10 cellular contexts compared by ENCODE assay signal in genomic region chr1:31010081-31010989, GRCh38. TPM values are rescaled to one million over a fixed set of nuclear protein-coding genes. Genes with fewer than 3 reads are reported as not detected.
DNase-seq lines count a peak whose midpoint lies in the region; ATAC-seq, FAIRE-seq and TF ChIP-seq lines count a peak whose summit lies in the region.
"Had no signal": no experiment of that assay in that cellular context is flagged by ENCODE, and none has a peak within 500 bp of the region (broad histone marks: within the 10 kb centered on the region; RNA-seq: fewer than 3 reads in every experiment).

No MANE protein-coding gene starts in this region.

- no peak overlapping the region for H3K4me2 ChIP-seq in SK-N-SH
- peak overlapping the region; percentile 57 for H3K4me2 ChIP-seq in astrocyte (ENCODE audit: low read length)

- no peak for DNase-seq in SK-N-SH
- peak; percentile 91 for DNase-seq in astrocyte (ENCODE audit: low read depth)
- DNase-seq in stimulated activated CD4-positive, alpha-beta T cell treated with anti-CD3 and anti-CD28 coated beads, Interleukin-2, amount 100 ng/mL, for 4 hours (ENCODE audit: low read depth): peak; percentile 8
- no peak for DNase-seq in HUDEP-2 (lab: John Stamatoyannopoulos, UW; ENCODE audit: unreplicated experiment in 76 of 76)
- no peak for DNase-seq in SW 1271 (lab: John Stamatoyannopoulos, UW)
- DNase-seq in DMS153 treated with DMSO at 0.1 percent for 48 hours (lab: John Stamatoyannopoulos, UW; ENCODE audit: unreplicated experiment): no peak

- CTCF ChIA-PET in SK-N-SH (lab: Yijun Ruan, JAX): interaction anchor here (0.6 to 1.0 kb wide), 3 partner anchors 30 to 152 kb away, joined by 3 read pairs; no protein-coding TSS in a partner anchor

- H3K9me2 ChIP-seq in SK-N-SH: no peaks in the 10 kb centered on the region

- ATAC-seq in SK-N-SH treated with all-trans-retinoic acid at 6 μM for 48 hours: peak; percentile 12; the same call in 2 of the 3 replicates
- ATAC-seq in HG02981 (IDR thresholded peaks at IDR 0.05; ENCODE audit: unreplicated experiment): peak; percentile 45

- H3K9ac ChIP-seq in SK-N-SH: no peak overlapping the region
- no peak overlapping the region for H3K9ac ChIP-seq in astrocyte (ENCODE audit: low read length)

- peaks cover 52% of the 10 kb centered on the region for H3F3A ChIP-seq in SK-N-SH (replicated peaks; ENCODE audit: insufficient read depth)

- no peak for TF ChIP-seq RAD21 in SK-N-SH (IDR thresholded peaks at IDR 0.05; ENCODE audit: low read length)

- H3K4me3 Mint-ChIP-seq in astrocyte (ENCODE audit: unreplicated experiment): no peak overlapping the region
- H3K4me3 Mint-ChIP-seq: neural crest cell had no signal

- peaks cover 16 to 18% of the 10 kb centered on the region in 2 experiments for H3K36me3 ChIP-seq in SK-N-SH (replicated peaks in 1 of 2; ENCODE audit: control insufficient read depth in 1 of 2, insufficient read depth in 2 of 2, low read length in 1 of 2)
- H3K36me3 ChIP-seq in astrocyte (ENCODE audit: insufficient read depth, low read length): peaks cover 16% of the 10 kb centered on the region

- POLR2A ChIA-PET in SK-N-SH (lab: Yijun Ruan, JAX): interaction anchor here (1.2 kb wide), 2 partner anchors 9 to 56 kb away, joined by 3 to 7 read pairs; partner anchors contain the start of gene PUM1

- H3K9me3 ChIP-seq in SK-N-SH (no peaks in the 10 kb centered on the region), astrocyte (ENCODE audit: insufficient read depth, low read depth, low read length) (no peaks in the 10 kb centered on the region)

- TF ChIP-seq EP300 in SK-N-SH (IDR thresholded peaks at IDR 0.05; ENCODE audit: borderline replicate concordance in 1 of 2, low read depth in 1 of 2, low read length in 1 of 2): no peak

- FAIRE-seq in astrocyte (lab: Jason Lieb, UNC): no peak

- H4K20me1 ChIP-seq in SK-N-SH (ENCODE audit: insufficient read depth) (peaks cover 95% of the 10 kb centered on the region), astrocyte (ENCODE audit: insufficient read depth, low read length) (peaks cover 95% of the 10 kb centered on the region)

- H3K36me3 Mint-ChIP-seq in astrocyte (ENCODE audit: low read depth, unreplicated experiment): peaks cover 9% of the 10 kb centered on the region

- H3K4me3 ChIP-seq in SK-N-SH (ENCODE audit: low read depth in 2 of 2, low read length in 1 of 2) (no peak overlapping the region), astrocyte (ENCODE audit: insufficient read depth, low read depth, low read length) (no peak overlapping the region)

- 90% methylated on average over 6 of the region's 6 CpGs for WGBS in SK-N-SH (ENCODE audit: low lambda C conversion rate)

- peak overlapping the region; percentile 77 for H3K27ac Mint-ChIP-seq in astrocyte (ENCODE audit: unreplicated experiment)

- H3K79me2 ChIP-seq in SK-N-SH (ENCODE audit: insufficient read depth) (peaks cover 96% of the 10 kb centered on the region), astrocyte (ENCODE audit: insufficient read depth, low read length) (peaks cover 100% of the 10 kb centered on the region)

- H3K4me1 ChIP-seq in SK-N-SH (ENCODE audit: control insufficient read depth in 1 of 2, insufficient read depth in 2 of 2, low read depth in 1 of 2, low read length in 1 of 2): peaks cover 44 to 51% of the 10 kb centered on the region in 2 experiments
- peaks cover 48% of the 10 kb centered on the region for H3K4me1 ChIP-seq in astrocyte (ENCODE audit: insufficient read depth, low read length)

- peaks cover 69% of the 10 kb centered on the region for H3K4me1 Mint-ChIP-seq in astrocyte (ENCODE audit: low read depth, unreplicated experiment)

- TF ChIP-seq CTCF in SK-N-SH (IDR thresholded peaks at IDR 0.05): no peak
- TF ChIP-seq CTCF in astrocyte (IDR thresholded peaks at IDR 0.05; ENCODE audit: insufficient read depth, low read depth, low read length): no peak

- H3K9me3 Mint-ChIP-seq in astrocyte (ENCODE audit: unreplicated experiment): no peaks in the 10 kb centered on the region
- H3K9me3 Mint-ChIP-seq: neural crest cell had no signal

- H3K27me3 ChIP-seq in SK-N-SH (ENCODE audit: insufficient read depth) (no peaks in the 10 kb centered on the region), astrocyte (ENCODE audit: insufficient read depth, low read length) (no peaks in the 10 kb centered on the region)

- peak overlapping the region in 1 of 2 experiments; percentile 47; a peak in 2 of 4 replicates for H3K27ac ChIP-seq in SK-N-SH (ENCODE audit: low read depth in 2 of 2, low read length in 1 of 2)
- peak overlapping the region; percentile 65 for H3K27ac ChIP-seq in astrocyte (ENCODE audit: low read depth, low read length)
- H3K27ac ChIP-seq: 22Rv1 had no signal

- H3K27me3 Mint-ChIP-seq in astrocyte (ENCODE audit: low read depth, unreplicated experiment): no peaks in the 10 kb centered on the region

- H2AFZ ChIP-seq in SK-N-SH (ENCODE audit: low read depth) (no peak overlapping the region), astrocyte (ENCODE audit: low read depth, low read length) (no peak overlapping the region)

TF ChIP-seq in SK-N-SH treated with all-trans-retinoic acid at 6 μM for 48 hours, 23 proteins besides CTCF, POLR2A, EP300 and RAD21:
- TF ChIP-seq ZFP30 (CRISPR knock-in tag; IDR thresholded peaks at IDR 0.05) (no peak), BACH2 (CRISPR knock-in tag; IDR thresholded peaks at IDR 0.05; ENCODE audit: borderline replicate concordance) (no peak), ISL1 (CRISPR knock-in tag; IDR thresholded peaks at IDR 0.05) (no peak), CREB5 (CRISPR knock-in tag; IDR thresholded peaks at IDR 0.05; ENCODE audit: low read depth) (no peak)

TF ChIP-seq in SK-N-SH, 30 proteins besides CTCF, POLR2A, EP300 and RAD21:
- no peak for TF ChIP-seq YY1 (IDR thresholded peaks at IDR 0.05; ENCODE audit: low read depth)
- TF ChIP-seq EZH2phosphoT487 (IDR thresholded peaks at IDR 0.05; ENCODE audit: borderline replicate concordance, low read depth): no peak
- no peak for TF ChIP-seq MXI1 (IDR thresholded peaks at IDR 0.05; ENCODE audit: low read depth, low read length)
- TF ChIP-seq POLR2AphosphoS5 (IDR thresholded peaks at IDR 0.05; ENCODE audit: low read depth, low read length): no peak
- TF ChIP-seq SIN3A (IDR thresholded peaks at IDR 0.05; ENCODE audit: borderline replicate concordance, low read depth, low read length): no peak
- no peak for TF ChIP-seq NFIC (IDR thresholded peaks at IDR 0.05; ENCODE audit: borderline replicate concordance)
- TF ChIP-seq IRF3 (IDR thresholded peaks at IDR 0.05; ENCODE audit: low read depth, low read length): no peak
- no peak for TF ChIP-seq CHD2 (IDR thresholded peaks at IDR 0.05; ENCODE audit: low read length, partially characterized antibody)
- no peak for TF ChIP-seq RXRA (IDR thresholded peaks at IDR 0.05; ENCODE audit: borderline replicate concordance, low read depth)
- TF ChIP-seq TAF1 (IDR thresholded peaks at IDR 0.05; ENCODE audit: borderline replicate concordance, low read depth, low read length): no peak
- TF ChIP-seq USF1 (IDR thresholded peaks at IDR 0.05; ENCODE audit: borderline replicate concordance, low read depth): no peak
- TF ChIP-seq ZBTB33 (IDR thresholded peaks at IDR 0.05; ENCODE audit: borderline replicate concordance, low read depth): no peak

RNA-seq across cellular contexts. Expression of gene PUM1, which starts 55.2 kb away (rescaled TPM):
- 51.0 and 66.7 TPM in 2 replicates for polyA plus RNA-seq in SK-N-SH (2012; rRNA removed)
- polyA plus RNA-seq in SK-N-SH (2012; cell fraction: cytosol; rRNA removed): 42.6 and 45.2 TPM in 2 replicates
- polyA plus RNA-seq in SK-N-SH (2012; cell fraction: nucleus; rRNA removed): 119 and 122 TPM in 2 replicates
- total RNA-seq in astrocyte: 131 and 143 TPM in 2 replicates

Comparison
In these comparisons a context has a peak if more than half of its experiments do, and no peak if none do; other contexts are left out.
1. DNase-seq: peak in astrocyte (single experiment) and stimulated activated CD4-positive, alpha-beta T cell treated with anti-CD3 and anti-CD28 coated beads, Interleukin-2, amount 100 ng/mL, for 4 hours (single experiment); none in SK-N-SH (single experiment), HUDEP-2 (0 of 76), SW 1271 (0 of 2) and DMS153 treated with DMSO at 0.1 percent for 48 hours (single experiment).